ENCODE assay signal across 8 cellular contexts in the genomic region with DNA sequence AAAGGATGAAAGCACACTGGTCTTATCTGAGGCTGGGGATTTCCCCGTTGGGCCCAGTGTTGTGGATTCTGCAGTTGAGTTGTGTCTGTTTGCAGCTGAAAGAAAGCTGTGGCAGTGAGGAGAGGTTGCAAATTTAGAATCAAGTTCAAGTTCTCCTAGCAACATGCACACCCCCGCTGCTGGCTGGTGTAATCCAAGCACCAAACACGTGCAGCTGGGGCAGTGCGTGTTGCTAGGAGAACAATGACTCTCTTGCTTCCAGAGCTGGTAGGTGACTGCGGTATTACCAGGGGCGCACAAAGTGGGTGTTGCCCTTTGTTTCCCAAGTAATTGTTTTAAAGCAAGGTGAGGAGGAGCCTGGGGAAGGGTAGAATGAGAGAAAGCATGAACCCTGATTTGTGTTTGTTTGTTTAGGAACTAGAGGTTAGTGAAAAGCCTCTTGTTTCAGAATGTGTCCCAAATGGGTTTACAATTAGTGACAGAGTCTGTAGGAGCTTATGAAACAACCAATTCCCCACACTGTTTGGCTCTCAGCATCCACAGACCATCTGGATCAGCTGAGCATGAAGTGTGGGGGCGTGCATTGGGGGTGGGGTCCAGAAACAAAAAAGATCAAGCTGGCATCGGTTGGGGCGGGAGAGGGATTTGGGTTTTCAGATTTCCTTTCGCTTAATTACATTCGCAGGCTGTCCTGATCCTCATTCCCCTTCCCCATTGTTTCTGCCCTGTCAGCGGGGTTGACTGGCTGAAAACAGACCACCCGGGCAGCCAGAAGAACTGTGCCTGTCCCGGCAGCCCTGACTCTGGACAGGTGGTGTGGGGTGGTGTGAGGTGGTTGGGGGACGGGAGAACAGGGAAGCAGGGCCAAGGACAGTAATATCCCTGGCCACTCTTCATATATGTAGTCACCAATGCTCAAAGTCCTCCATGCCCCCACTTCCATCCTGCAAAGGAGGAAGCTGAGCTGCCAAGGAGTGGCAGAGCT.
A peak's percentile ranks its signal among the peaks of the same experiment; 100 is the strongest.
DNase-seq lines count a peak whose midpoint lies in the region; ATAC-seq and TF ChIP-seq lines count a peak whose summit lies in the region.

No MANE protein-coding gene starts in this region.

- H3K27ac Mint-ChIP-seq in activated naive CD4-positive, alpha-beta T cell treated with anti-CD3 and anti-CD28 coated beads, Interleukin-2, amount 10 ng/mL, durations not matched to agents 7 days and 5 days: no peak overlapping the region

- H3K4me1 ChIP-seq in right cardiac atrium (ENCODE audit: control insufficient read depth, insufficient read depth, low read length): peaks cover 4% of the 10 kb centered on the region
- H3K4me1 ChIP-seq in skeletal muscle tissue (ENCODE audit: control insufficient read depth in 3 of 3, insufficient read depth in 3 of 3, low read length in 3 of 3): peaks cover 14 to 42% (median 33%) of the 10 kb centered on the region in 3 donors

- CTCF ChIA-PET in activated naive CD4-positive, alpha-beta T cell treated with anti-CD3 and anti-CD28 coated beads, Interleukin-2, amount 10 ng/mL, durations not matched to agents 7 days and 5 days (lab: Charles Lee): interaction anchor here (0.7 to 1.3 kb wide), 3 partner anchors 10 to 245 kb away, joined by 3 to 4 read pairs (median 4); no protein-coding TSS in a partner anchor
- CTCF ChIA-PET in RWPE1 (lab: Yijun Ruan, JAX): interaction anchor here (0.5 to 1.4 kb wide), 3 partner anchors 245 to 759 kb away, joined by 3 to 8 read pairs (median 3); no protein-coding TSS in a partner anchor

- in situ Hi-C loops in GM13977 (cut with MboI; ENCODE audit: low pct_unique_long_range_greater_than_20kb, low sequenced_read_pairs, unreplicated experiment): loop anchor here (10.0 to 25.0 kb wide), 2 partner anchors 235 to 757 kb away; no protein-coding TSS in a partner anchor

- ATAC-seq in right cardiac atrium: peak; percentile 73 to 80

- peaks cover 12% of the 10 kb centered on the region for H3K4me1 Mint-ChIP-seq in activated naive CD4-positive, alpha-beta T cell treated with anti-CD3 and anti-CD28 coated beads, Interleukin-2, amount 10 ng/mL, durations not matched to agents 7 days and 5 days

- no peak for TF ChIP-seq CTCF in GM13977 (IDR thresholded peaks at IDR 0.05; ENCODE audit: extremely low read depth, insufficient read depth, missing control alignments)
- no peak for TF ChIP-seq CTCF in RWPE1 (conservative IDR thresholded peaks at IDR 0.05; ENCODE audit: low read depth)

- intact Hi-C loops in right cardiac atrium (cut with DNase I): no loop called here

- POLR2A ChIA-PET in RWPE1 (lab: Yijun Ruan, JAX; ENCODE audit: low non-redundant PET): no interaction called here

- peak; percentile 54 for DNase-seq in GM13977 (ENCODE audit: low spot score)
- DNase-seq in NCI-H2227 treated with DMSO at 0.1 percent for 48 hours (lab: John Stamatoyannopoulos, UW): peak; percentile 86
- DNase-seq in activated naive CD4-positive, alpha-beta T cell treated with anti-CD3 and anti-CD28 coated beads, Interleukin-2, amount 10 ng/mL, durations not matched to agents 7 days and 5 days: peak; percentile 43
- DNase-seq in right cardiac atrium: peak; percentile 55 to 83 (median 81)
- DNase-seq in RWPE1 (ENCODE audit: low spot score): no peak
- DNase-seq in NCI-H1048 (lab: John Stamatoyannopoulos, UW): no peak
- DNase-seq in NOMO-1 treated with DMSO at 0.1 percent for 48 hours (lab: John Stamatoyannopoulos, UW; ENCODE audit: unreplicated experiment): no peak

- peaks cover 61% of the 10 kb centered on the region for H3K27me3 Mint-ChIP-seq in activated naive CD4-positive, alpha-beta T cell treated with anti-CD3 and anti-CD28 coated beads, Interleukin-2, amount 10 ng/mL, durations not matched to agents 7 days and 5 days

- H3K4me3 ChIP-seq in right cardiac atrium (ENCODE audit: low read length): no peak overlapping the region
- peak overlapping the region; percentile 24 to 54 (median 51) for H3K4me3 ChIP-seq in skeletal muscle tissue (ENCODE audit: low read length in 3 of 3)

- H3K9me3 ChIP-seq in right cardiac atrium (ENCODE audit: control insufficient read depth, low read length): no peaks in the 10 kb centered on the region
- H3K9me3 ChIP-seq in skeletal muscle tissue (ENCODE audit: control insufficient read depth in 3 of 3, low read length in 3 of 3): no peaks in the 10 kb centered on the region

- H3K27me3 ChIP-seq in right cardiac atrium (ENCODE audit: control insufficient read depth, insufficient read depth) (no peaks in the 10 kb centered on the region), skeletal muscle tissue (ENCODE audit: control insufficient read depth in 3 of 3, insufficient read depth in 3 of 3, low read length in 3 of 3) (peaks cover 0 to 3% (median 0%) of the 10 kb centered on the region in 3 donors)

- no peak overlapping the region for H3K4me3 Mint-ChIP-seq in activated naive CD4-positive, alpha-beta T cell treated with anti-CD3 and anti-CD28 coated beads, Interleukin-2, amount 10 ng/mL, durations not matched to agents 7 days and 5 days

- WGBS in right cardiac atrium: 33% methylated on average over 15 of the region's 15 CpGs

- no peaks in the 10 kb centered on the region for H3K9me3 Mint-ChIP-seq in activated naive CD4-positive, alpha-beta T cell treated with anti-CD3 and anti-CD28 coated beads, Interleukin-2, amount 10 ng/mL, durations not matched to agents 7 days and 5 days

- H3K9ac ChIP-seq in skeletal muscle tissue (ENCODE audit: low read depth in 1 of 3, low read length in 3 of 3): peak overlapping the region; percentile 40 to 79 (median 58)

- H3K27ac ChIP-seq in right cardiac atrium (ENCODE audit: low read length) (peak overlapping the region; percentile 76), skeletal muscle tissue (ENCODE audit: low read depth, low read length) (peak overlapping the region; percentile 83), RWPE1 (no peak overlapping the region)

- H3K36me3 ChIP-seq in skeletal muscle tissue (ENCODE audit: control insufficient read depth in 3 of 3, insufficient read depth in 3 of 3, low read length in 3 of 3): no peaks in the 10 kb centered on the region

- no peaks in the 10 kb centered on the region for H3K36me3 Mint-ChIP-seq in activated naive CD4-positive, alpha-beta T cell treated with anti-CD3 and anti-CD28 coated beads, Interleukin-2, amount 10 ng/mL, durations not matched to agents 7 days and 5 days

Comparison
In these comparisons a context has a peak if more than half of its experiments do, and no peak if none do; other contexts are left out.
1. DNase-seq: peak in GM13977 (single experiment), NCI-H2227 treated with DMSO at 0.1 percent for 48 hours (single experiment), activated naive CD4-positive, alpha-beta T cell treated with anti-CD3 and anti-CD28 coated beads, Interleukin-2, amount 10 ng/mL, durations not matched to agents 7 days and 5 days (single experiment) and right cardiac atrium (3 of 3); none in RWPE1 (single experiment), NCI-H1048 (single experiment) and NOMO-1 treated with DMSO at 0.1 percent for 48 hours (single experiment).